39 cellular contexts compared by ENCODE assay signal in genomic region chr3:139668332-139668731, GRCh38.
"Had no signal": no experiment of that assay in that cellular context is flagged by ENCODE, and none has a peak within 500 bp of the region (broad histone marks: within the 10 kb centered on the region; RNA-seq: fewer than 3 reads in every experiment).

No MANE protein-coding gene starts in this region.

- FAIRE-seq: bronchial epithelial cell, TTC549 had no signal

- H3K27me3 Mint-ChIP-seq: activated CD4-positive, alpha-beta memory T cell treated with anti-CD3 and anti-CD28 coated beads, Interleukin-2, amount 10 ng/mL, durations not matched to agents 7 days and 5 days; activated CD4-positive, alpha-beta T cell treated with anti-CD3 and anti-CD28 coated beads for 36 hours; activated CD4-positive, alpha-beta T cell treated with anti-CD3 and anti-CD28 coated beads, Interleukin-2, amount 10 ng/mL, durations not matched to agents 7 days and 5 days; activated CD8-positive, alpha-beta memory T cell treated with anti-CD3 and anti-CD28 coated beads, Interleukin-2, amount 10 ng/mL, durations not matched to agents 7 days and 5 days; activated naive CD4-positive, alpha-beta T cell treated with anti-CD3 and anti-CD28 coated beads, Interleukin-2, amount 10 ng/mL, durations not matched to agents 7 days and 5 days; activated naive CD4-positive, alpha-beta T cell treated with anti-CD3 and anti-CD28 coated beads, Interleukin-2, amount 50 U/mL, for 24 hours; activated naive CD8-positive, alpha-beta T cell; activated naive CD8-positive, alpha-beta T cell treated with anti-CD3 and anti-CD28 coated beads, Interleukin-2, amount 10 ng/mL, durations not matched to agents 7 days and 5 days; activated naive CD8-positive, alpha-beta T cell treated with anti-CD3 and anti-CD28 coated beads, Interleukin-2, amount 50 U/mL, for 24 hours; activated T-cell treated with anti-CD3 and anti-CD28 coated beads, Interleukin-2, amount 50 U/mL, for 24 hours; central memory CD8-positive, alpha-beta T cell had no signal

- H3K9me3 Mint-ChIP-seq: activated CD4-positive, alpha-beta memory T cell treated with anti-CD3 and anti-CD28 coated beads, Interleukin-2, amount 10 ng/mL, durations not matched to agents 7 days and 5 days; activated naive CD4-positive, alpha-beta T cell treated with anti-CD3 and anti-CD28 coated beads, Interleukin-2, amount 10 ng/mL, durations not matched to agents 7 days and 5 days; activated naive CD4-positive, alpha-beta T cell treated with anti-CD3 and anti-CD28 coated beads, Interleukin-2, amount 50 U/mL, for 24 hours; activated naive CD8-positive, alpha-beta T cell treated with anti-CD3 and anti-CD28 coated beads, Interleukin-2, amount 10 ng/mL, durations not matched to agents 7 days and 5 days; activated naive CD8-positive, alpha-beta T cell treated with anti-CD3 and anti-CD28 coated beads, Interleukin-2, amount 50 U/mL, for 24 hours; activated T-cell treated with anti-CD3 and anti-CD28 coated beads, Interleukin-2, amount 50 U/mL, for 24 hours; activated T-helper 2 cell treated with anti-CD3 and anti-CD28 coated beads, Interferon-gamma antibody, Interleukin-2, Interleukin-4, amounts not matched to agents 10 μg/mL and 5 μg/mL and 100 μg/mL, durations not matched to agents 14 hours and 24 hours and 36 hours; brain; central memory CD8-positive, alpha-beta T cell; T-helper 1 cell treated with Interleukin-12 subunit alpha and Interleukin-12 subunit beta and Interleukin-4 antibody, amounts not matched to agents 30 μg/mL and 1 μg/mL, for 36 hours; T-helper 2 cell treated with Interferon-gamma antibody and Interleukin-4, amounts not matched to agents 5 μg/mL and 100 μg/mL, for 36 hours had no signal

- H3K27me3 ChIP-seq: ascending aorta had no signal

- H3K36me3 Mint-ChIP-seq: activated CD8-positive, alpha-beta memory T cell treated with anti-CD3 and anti-CD28 coated beads, Interleukin-2, amount 10 ng/mL, durations not matched to agents 7 days and 5 days; activated naive CD4-positive, alpha-beta T cell treated with anti-CD3 and anti-CD28 coated beads, Interleukin-2, amount 10 ng/mL, durations not matched to agents 7 days and 5 days; activated naive CD8-positive, alpha-beta T cell treated with anti-CD3 and anti-CD28 coated beads, Interleukin-2, amount 10 ng/mL, durations not matched to agents 7 days and 5 days; brain had no signal

- H3K27ac ChIP-seq: ascending aorta, cardiac muscle cell, VCaP had no signal

- H3K4me3 Mint-ChIP-seq: activated CD4-positive, alpha-beta memory T cell treated with anti-CD3 and anti-CD28 coated beads, Interleukin-2, amount 10 ng/mL, durations not matched to agents 7 days and 5 days; activated CD4-positive, alpha-beta T cell treated with anti-CD3 and anti-CD28 coated beads for 36 hours; activated CD4-positive, alpha-beta T cell treated with anti-CD3 and anti-CD28 coated beads, Interleukin-2, amount 10 ng/mL, durations not matched to agents 7 days and 5 days; activated CD8-positive, alpha-beta memory T cell treated with anti-CD3 and anti-CD28 coated beads, Interleukin-2, amount 10 ng/mL, durations not matched to agents 7 days and 5 days; activated CD8-positive, alpha-beta T cell treated with anti-CD3 and anti-CD28 coated beads, Interleukin-2, amount 10 ng/mL, durations not matched to agents 7 days and 5 days; activated naive CD4-positive, alpha-beta T cell treated with anti-CD3 and anti-CD28 coated beads, Interleukin-2, amount 10 ng/mL, durations not matched to agents 7 days and 5 days; activated naive CD4-positive, alpha-beta T cell treated with anti-CD3 and anti-CD28 coated beads, Interleukin-2, amount 50 U/mL, for 24 hours; activated naive CD8-positive, alpha-beta T cell; activated naive CD8-positive, alpha-beta T cell treated with anti-CD3 and anti-CD28 coated beads, Interleukin-2, amount 10 ng/mL, durations not matched to agents 7 days and 5 days; activated naive CD8-positive, alpha-beta T cell treated with anti-CD3 and anti-CD28 coated beads, Interleukin-2, amount 50 U/mL, for 24 hours; activated T-cell treated with anti-CD3 and anti-CD28 coated beads, Interleukin-2, amount 50 U/mL, for 24 hours; brain; central memory CD8-positive, alpha-beta T cell; T-helper 1 cell treated with Interleukin-12 subunit alpha and Interleukin-12 subunit beta and Interleukin-4 antibody, amounts not matched to agents 30 μg/mL and 1 μg/mL, for 36 hours; T-helper 2 cell treated with Interferon-gamma antibody and Interleukin-4, amounts not matched to agents 5 μg/mL and 100 μg/mL, for 36 hours had no signal

- H3K9me3 ChIP-seq: ascending aorta had no signal

- H3K36me3 ChIP-seq: ascending aorta, cardiac muscle cell had no signal

- H3K4me3 ChIP-seq: ascending aorta, cardiac muscle cell had no signal

- H3K4me1 Mint-ChIP-seq: activated CD4-positive, alpha-beta memory T cell treated with anti-CD3 and anti-CD28 coated beads, Interleukin-2, amount 10 ng/mL, durations not matched to agents 7 days and 5 days; activated CD4-positive, alpha-beta T cell treated with anti-CD3 and anti-CD28 coated beads for 36 hours; activated CD4-positive, alpha-beta T cell treated with anti-CD3 and anti-CD28 coated beads, Interleukin-2, amount 10 ng/mL, durations not matched to agents 7 days and 5 days; activated CD8-positive, alpha-beta memory T cell treated with anti-CD3 and anti-CD28 coated beads, Interleukin-2, amount 10 ng/mL, durations not matched to agents 7 days and 5 days; activated naive CD4-positive, alpha-beta T cell treated with anti-CD3 and anti-CD28 coated beads, Interleukin-2, amount 10 ng/mL, durations not matched to agents 7 days and 5 days; activated naive CD4-positive, alpha-beta T cell treated with anti-CD3 and anti-CD28 coated beads, Interleukin-2, amount 50 U/mL, for 24 hours; activated naive CD8-positive, alpha-beta T cell treated with anti-CD3 and anti-CD28 coated beads, Interleukin-2, amount 10 ng/mL, durations not matched to agents 7 days and 5 days; activated naive CD8-positive, alpha-beta T cell treated with anti-CD3 and anti-CD28 coated beads, Interleukin-2, amount 50 U/mL, for 24 hours; central memory CD8-positive, alpha-beta T cell had no signal

- H3K27ac Mint-ChIP-seq: activated CD4-positive, alpha-beta memory T cell treated with anti-CD3 and anti-CD28 coated beads, Interleukin-2, amount 10 ng/mL, durations not matched to agents 7 days and 5 days; activated CD4-positive, alpha-beta T cell treated with anti-CD3 and anti-CD28 coated beads for 36 hours; activated CD4-positive, alpha-beta T cell treated with anti-CD3 and anti-CD28 coated beads, Interleukin-2, amount 10 ng/mL, durations not matched to agents 7 days and 5 days; activated CD8-positive, alpha-beta memory T cell treated with anti-CD3 and anti-CD28 coated beads, Interleukin-2, amount 10 ng/mL, durations not matched to agents 7 days and 5 days; activated CD8-positive, alpha-beta T cell treated with anti-CD3 and anti-CD28 coated beads, Interleukin-2, amount 10 ng/mL, durations not matched to agents 7 days and 5 days; activated naive CD4-positive, alpha-beta T cell treated with anti-CD3 and anti-CD28 coated beads, Interleukin-2, amount 10 ng/mL, durations not matched to agents 7 days and 5 days; activated naive CD4-positive, alpha-beta T cell treated with anti-CD3 and anti-CD28 coated beads, Interleukin-2, amount 50 U/mL, for 24 hours; activated naive CD8-positive, alpha-beta T cell; activated naive CD8-positive, alpha-beta T cell treated with anti-CD3 and anti-CD28 coated beads, Interleukin-2, amount 10 ng/mL, durations not matched to agents 7 days and 5 days; activated naive CD8-positive, alpha-beta T cell treated with anti-CD3 and anti-CD28 coated beads, Interleukin-2, amount 50 U/mL, for 24 hours; activated T-cell treated with anti-CD3 and anti-CD28 coated beads, Interleukin-2, amount 50 U/mL, for 24 hours; activated T-helper 2 cell treated with anti-CD3 and anti-CD28 coated beads, Interferon-gamma antibody, Interleukin-2, Interleukin-4, amounts not matched to agents 10 μg/mL and 5 μg/mL and 100 μg/mL, durations not matched to agents 14 hours and 24 hours and 36 hours; brain; T-helper 1 cell treated with Interleukin-12 subunit alpha and Interleukin-12 subunit beta and Interleukin-4 antibody, amounts not matched to agents 30 μg/mL and 1 μg/mL, for 36 hours; T-helper 2 cell treated with Interferon-gamma antibody and Interleukin-4, amounts not matched to agents 5 μg/mL and 100 μg/mL, for 36 hours had no signal

- H3K4me1 ChIP-seq: ascending aorta had no signal

- ATAC-seq: activated CD4-positive, alpha-beta T cell treated with anti-CD3 and anti-CD28 coated beads for 36 hours; activated CD4-positive, CD25-positive, alpha-beta regulatory T cell treated with anti-CD3 and anti-CD28 coated beads, Interleukin-2, amount 50 U/mL, for 24 hours; activated CD8-positive, alpha-beta memory T cell treated with anti-CD3 and anti-CD28 coated beads, Interleukin-2, amount 10 ng/mL, durations not matched to agents 7 days and 5 days; activated CD8-positive, alpha-beta T cell treated with anti-CD3 and anti-CD28 coated beads, Interleukin-2, amount 10 ng/mL, durations not matched to agents 7 days and 5 days; activated naive CD8-positive, alpha-beta T cell treated with anti-CD3 and anti-CD28 coated beads, Interleukin-2, amount 50 U/mL, for 24 hours had no signal

- DNase-seq: activated CD4-positive, alpha-beta memory T cell treated with anti-CD3 and anti-CD28 coated beads, Interleukin-2, amount 10 ng/mL, durations not matched to agents 7 days and 5 days; activated CD4-positive, alpha-beta T cell treated with anti-CD3 and anti-CD28 coated beads for 1 hour; activated CD4-positive, alpha-beta T cell treated with anti-CD3 and anti-CD28 coated beads for 36 hours; activated CD4-positive, alpha-beta T cell treated with anti-CD3 and anti-CD28 coated beads for 48 hours; activated CD4-positive, alpha-beta T cell treated with anti-CD3 and anti-CD28 coated beads, Interleukin-2, amount 10 ng/mL, durations not matched to agents 7 days and 5 days; activated CD4-positive, alpha-beta T cell treated with anti-CD3 and anti-CD28 coated beads, Interleukin-2, amount 50 U/mL, for 48 hours; activated CD4-positive, CD25-positive, alpha-beta regulatory T cell; activated CD8-positive, alpha-beta memory T cell treated with anti-CD3 and anti-CD28 coated beads for 24 hours; activated CD8-positive, alpha-beta memory T cell treated with anti-CD3 and anti-CD28 coated beads, Interleukin-2, amount 10 ng/mL, durations not matched to agents 7 days and 5 days; activated CD8-positive, alpha-beta memory T cell treated with anti-CD3 and anti-CD28 coated beads, Interleukin-2, amount 50 U/mL, for 48 hours; activated CD8-positive, alpha-beta T cell treated with anti-CD3 and anti-CD28 coated beads, Interleukin-2, amount 10 ng/mL, durations not matched to agents 7 days and 5 days; activated effector memory CD4-positive, alpha-beta T cell treated with Interleukin-2 at 50 U/mL for 16 hours; activated gamma-delta T cell; activated naive CD4-positive, alpha-beta T cell treated with anti-CD3 and anti-CD28 coated beads, Interleukin-2, amount 10 ng/mL, durations not matched to agents 7 days and 5 days; activated naive CD4-positive, alpha-beta T cell treated with Interleukin-2 at 50 U/mL for 16 hours; activated naive CD8-positive, alpha-beta T cell treated with anti-CD3 and anti-CD28 coated beads, Interleukin-2, amount 10 ng/mL, durations not matched to agents 7 days and 5 days; activated naive CD8-positive, alpha-beta T cell treated with anti-CD3 and anti-CD28 coated beads, Interleukin-2, amount 50 U/mL, for 24 hours; activated T-cell treated with anti-CD3 and anti-CD28 coated beads, Interleukin-2, amount 50 U/mL, for 24 hours; activated T-cell treated with anti-CD3 and anti-CD28 coated beads, Interleukin-2, amount 50 U/mL, for 48 hours; amygdala; anterior cingulate cortex; caudate nucleus; cerebellar nuclear complex; T-helper 1 cell; T-helper 2 cell; T-helper 9 cell had no signal
